Comparison of ENCODE assay signal across 8 cellular contexts in genomic region chr1:153598309-153599172, GRCh38. TPM values are rescaled to one million over a fixed set of nuclear protein-coding genes. Genes with fewer than 3 reads are reported as not detected.
DNase-seq lines count a peak whose midpoint lies in the region; ATAC-seq and TF ChIP-seq lines count a peak whose summit lies in the region.

No MANE protein-coding gene starts in this region.

- H3K36me3 ChIP-seq in OCI-LY7 (ENCODE audit: insufficient read depth, low read length), result no peaks in the 10 kb centered on the region

- H4K20me1 ChIP-seq in OCI-LY7 (ENCODE audit: insufficient read depth, low read length), result no peaks in the 10 kb centered on the region

- POLR2A ChIA-PET in GM10248 (lab: Yijun Ruan, JAX) (interaction anchor here (0.9 to 1.1 kb wide), 2 partner anchors 14 to 35 kb away, joined by 3 to 5 read pairs; partner anchors contain the start of gene CHTOP), OCI-LY7 (lab: Charles Lee) (interaction anchor here (0.9 to 1.6 kb wide), 8 partner anchors 13 to 150 kb away, joined by 3 to 8 read pairs (median 4); partner anchors contain the start of gene CHTOP)

- H3K9me2 ChIP-seq in OCI-LY7 (ENCODE audit: insufficient read depth, low read length), result no peaks in the 10 kb centered on the region

- H2AFZ ChIP-seq in OCI-LY7 (ENCODE audit: low read length), result peak overlapping the region; percentile 65; the same call in 1 of the 2 replicates

- no peaks in the 10 kb centered on the region for H3K79me2 ChIP-seq in OCI-LY7 (ENCODE audit: insufficient read depth, low read depth, low read length)

- TF ChIP-seq CTCF in GM10248 (IDR thresholded peaks at IDR 0.05; ENCODE audit: control extremely low read depth, extremely low read depth, low read depth, missing control alignments), result no peak
- no peak for TF ChIP-seq CTCF in OCI-LY7 (conservative IDR thresholded peaks at IDR 0.05; ENCODE audit: low read length)

- BruUV-seq in OCI-LY7 (replicated peaks; lab: Mats Ljungman, UMichigan), result TSS peak; percentile 99

- CTCF ChIA-PET in GM10248 (lab: Yijun Ruan, JAX) (interaction anchor here (1.2 to 4.0 kb wide), 6 partner anchors 16 to 30 kb away, joined by 3 to 21 read pairs (median 9); partner anchors contain the start of genes S100A13 and S100A14), OCI-LY7 (lab: Charles Lee; ENCODE audit: unreplicated experiment) (interaction anchor here (0.5 to 1.1 kb wide), 3 partner anchors 34 to 129 kb away, joined by 3 read pairs; partner anchors contain the start of gene INTS3)

- H3K4me1 ChIP-seq in OCI-LY7 (ENCODE audit: insufficient read depth, low read length, poor library complexity, severe bottlenecking), result peaks cover 29% of the 10 kb centered on the region

- ATAC-seq in GM19372 (IDR thresholded peaks at IDR 0.05; ENCODE audit: low read depth, unreplicated experiment) (peak; percentile 98), HG03196 (IDR thresholded peaks at IDR 0.05; ENCODE audit: unreplicated experiment) (peak; percentile 96), esophagus mucosa (peak; percentile 51)

- H3K4me2 ChIP-seq in OCI-LY7 (ENCODE audit: low read length), result peak overlapping the region; percentile 86

- H3K4me3 ChIP-seq in OCI-LY7 (ENCODE audit: low read depth, low read length, poor library complexity, severe bottlenecking), result peak overlapping the region; percentile 56
- H3K4me3 ChIP-seq in skin epidermis, result no peak overlapping the region

- H3K9me3 ChIP-seq in OCI-LY7 (ENCODE audit: low read length), result no peaks in the 10 kb centered on the region

- peak; percentile 88 for DNase-seq in GM10248 (ENCODE audit: extremely low spot score)
- peak; percentile 98 for DNase-seq in OCI-LY7 (ENCODE audit: low spot score)
- DNase-seq in NCI-H2227 (lab: John Stamatoyannopoulos, UW; ENCODE audit: unreplicated experiment), result no peak
- no peak for DNase-seq in NCI-H2227 treated with DMSO at 0.1 percent for 48 hours (lab: John Stamatoyannopoulos, UW)

- intact Hi-C loops in OCI-LY7 (cut with micrococcal nuclease; ENCODE audit: unreplicated experiment), result loop anchor here (2.0 kb wide), 2 partner anchors 36 to 60 kb away; partner anchors contain the start of genes CHTOP and SNAPIN

- H3K27ac ChIP-seq in OCI-LY7 (ENCODE audit: low read depth, low read length, poor library complexity, severe bottlenecking) (peak overlapping the region; percentile 92), skin epidermis (peak overlapping the region in 14 of 21 experiments; percentile 9 to 79 (median 46))

RNA-seq across cellular contexts. Expression of gene S100A16, which starts 14.4 kb away (rescaled TPM):
- total RNA-seq in OCI-LY7 (2014; rRNA removed; shearing (Covaris generic)), result not detected in 2 replicates
- 0.33 TPM in 1 of 2 replicates, not detected in the other for total RNA-seq in OCI-LY7 (2022)
- 1,290 TPM for total RNA-seq in esophagus mucosa

RNA-seq across cellular contexts. Expression of gene S100A14, which starts 17.6 kb away (rescaled TPM):
- not detected in 2 replicates for total RNA-seq in OCI-LY7 (2014; rRNA removed; shearing (Covaris generic))
- not detected in 2 replicates for total RNA-seq in OCI-LY7 (2022)
- total RNA-seq in esophagus mucosa, result 1,938 TPM

RNA-seq across cellular contexts. Expression of gene S100A13, which starts 28.8 kb away (rescaled TPM):
- total RNA-seq in OCI-LY7 (2014; rRNA removed; shearing (Covaris generic)), result 2.7 and 4.8 TPM in 2 replicates
- total RNA-seq in OCI-LY7 (2022) (6.9 and 10.3 TPM in 2 replicates), esophagus mucosa (52.5 TPM)

RNA-seq across cellular contexts. Expression of gene S100A1, which starts 29.7 kb away (rescaled TPM):
- total RNA-seq in OCI-LY7 (2014; rRNA removed; shearing (Covaris generic)), result not detected in 2 replicates
- total RNA-seq in OCI-LY7 (2022) (not detected in 2 replicates), esophagus mucosa (0.44 TPM)

RNA-seq across cellular contexts. Expression of gene S100A2, which starts 32.9 kb away (rescaled TPM):
- not detected in 2 replicates for total RNA-seq in OCI-LY7 (2014; rRNA removed; shearing (Covaris generic))
- total RNA-seq in OCI-LY7 (2022), result 1.4 TPM in 1 of 2 replicates, not detected in the other
- 4,166 TPM for total RNA-seq in esophagus mucosa

Comparison
In these comparisons a context has a peak if more than half of its experiments do, and no peak if none do; other contexts are left out.
1. DNase-seq: peak in GM10248 (single experiment) and OCI-LY7 (single experiment); none in NCI-H2227 (single experiment) and NCI-H2227 treated with DMSO at 0.1 percent for 48 hours (single experiment).
2. RNA of gene S100A16, which starts 14.4 kb away (total RNA-seq): 1,290 TPM in esophagus mucosa (single experiment); 0.33 TPM in OCI-LY7; every median in the first group is over 100 times any median in the second.
3. RNA of gene S100A14, which starts 17.6 kb away (total RNA-seq): 1,938 TPM in esophagus mucosa (single experiment); not detected in OCI-LY7; every median in the first group is over 1,000 times any median in the second.
4. Peak in every context shown above with its lines, with median percentiles within 50 percentile points of each other: ATAC-seq.